In genomic region chrX:70979136-70979762, GRCh38 we compare ENCODE assay signal across 9 cellular contexts. TPM values are rescaled to one million over a fixed set of nuclear protein-coding genes. Genes with fewer than 3 reads are reported as not detected.
A peak's percentile ranks its signal among the peaks of the same experiment; 100 is the strongest.
DNase-seq lines count a peak whose midpoint lies in the region; ATAC-seq and TF ChIP-seq lines count a peak whose summit lies in the region.
"Had no signal": no experiment of that assay in that cellular context is flagged by ENCODE, and none has a peak within 500 bp of the region (broad histone marks: within the 10 kb centered on the region; RNA-seq: fewer than 3 reads in every experiment).

No MANE protein-coding gene starts in this region.

- H3K4me1 Mint-ChIP-seq in T-helper 2 cell treated with Interferon-gamma antibody and Interleukin-4, amounts not matched to agents 5 μg/mL and 100 μg/mL, for 36 hours (ENCODE audit: low read depth), result peaks cover 2% of the 10 kb centered on the region
- H3K4me1 Mint-ChIP-seq in mesothelial cell of epicardium, result no peaks in the 10 kb centered on the region

- H3K4me3 ChIP-seq in AG09309 (ENCODE audit: control insufficient read depth, low read depth, low read length), result no peak overlapping the region

- no peak overlapping the region for H3K27ac Mint-ChIP-seq in T-helper 2 cell treated with Interferon-gamma antibody and Interleukin-4, amounts not matched to agents 5 μg/mL and 100 μg/mL, for 36 hours
- H3K27ac Mint-ChIP-seq in mesothelial cell of epicardium, result no peak overlapping the region

- ATAC-seq in GM18870 (IDR thresholded peaks at IDR 0.05; ENCODE audit: unreplicated experiment), result no peak
- ATAC-seq: naive thymus-derived CD4-positive, alpha-beta T cell had no signal

- TF ChIP-seq CTCF in AG09309 (IDR thresholded peaks at IDR 0.05; ENCODE audit: control insufficient read depth, insufficient read depth, low read depth, low read length, missing control alignments), result peak; percentile 60
- peak; percentile 71 for TF ChIP-seq CTCF in VCaP (conservative IDR thresholded peaks at IDR 0.05)
- no peak for TF ChIP-seq CTCF in mesothelial cell of epicardium (IDR thresholded peaks at IDR 0.05; ENCODE audit: unreplicated experiment)

- H3K4me3 Mint-ChIP-seq in T-helper 2 cell treated with Interferon-gamma antibody and Interleukin-4, amounts not matched to agents 5 μg/mL and 100 μg/mL, for 36 hours, result no peak overlapping the region
- no peak overlapping the region for H3K4me3 Mint-ChIP-seq in mesothelial cell of epicardium
- H3K4me3 Mint-ChIP-seq: naive thymus-derived CD4-positive, alpha-beta T cell had no signal

- H3K36me3 Mint-ChIP-seq in T-helper 2 cell treated with Interferon-gamma antibody and Interleukin-4, amounts not matched to agents 5 μg/mL and 100 μg/mL, for 36 hours (ENCODE audit: low read depth), result no peaks in the 10 kb centered on the region
- H3K36me3 Mint-ChIP-seq in mesothelial cell of epicardium, result no peaks in the 10 kb centered on the region
- H3K36me3 Mint-ChIP-seq: naive thymus-derived CD4-positive, alpha-beta T cell had no signal

- H3K9me3 Mint-ChIP-seq in T-helper 2 cell treated with Interferon-gamma antibody and Interleukin-4, amounts not matched to agents 5 μg/mL and 100 μg/mL, for 36 hours, result no peaks in the 10 kb centered on the region
- peaks cover 6% of the 10 kb centered on the region for H3K9me3 Mint-ChIP-seq in mesothelial cell of epicardium
- H3K9me3 Mint-ChIP-seq: naive thymus-derived CD4-positive, alpha-beta T cell had no signal

- H3K27ac ChIP-seq in VCaP, result no peak overlapping the region

- DNase-seq in AG09309 (ENCODE audit: low read depth) (peak; percentile 5), H4 (ENCODE audit: low spot score) (peak; percentile 48), islet precursor cell (peak; percentile 60), epidermal melanocyte (ENCODE audit: insufficient read length, low spot score) (no peak), mesothelial cell of epicardium (ENCODE audit: low spot score in 2 of 2, unreplicated experiment in 2 of 2) (no peak)
- DNase-seq in T-helper 2 cell treated with Interferon-gamma antibody and Interleukin-4, amounts not matched to agents 5 μg/mL and 100 μg/mL, for 36 hours (ENCODE audit: low spot score), result no peak
- DNase-seq: naive thymus-derived CD4-positive, alpha-beta T cell had no signal

- peaks cover 3% of the 10 kb centered on the region for H3K27me3 Mint-ChIP-seq in T-helper 2 cell treated with Interferon-gamma antibody and Interleukin-4, amounts not matched to agents 5 μg/mL and 100 μg/mL, for 36 hours (ENCODE audit: low read depth)
- H3K27me3 Mint-ChIP-seq in mesothelial cell of epicardium (ENCODE audit: low read depth), result no peaks in the 10 kb centered on the region
- H3K27me3 Mint-ChIP-seq: naive thymus-derived CD4-positive, alpha-beta T cell had no signal

RNA-seq across cellular contexts. Expression of gene SLC7A3, which starts 48.4 kb away (rescaled TPM):
- total RNA-seq in H4 (2014; rRNA removed; shearing (Covaris generic)), result not detected in 2 replicates
- total RNA-seq in mesothelial cell of epicardium, result 4.6 to 5.2 TPM (median 4.6 TPM) in 3 replicates
- total RNA-seq: naive thymus-derived CD4-positive, alpha-beta T cell had no signal

Comparison
In these comparisons a context has a peak if more than half of its experiments do, and no peak if none do; other contexts are left out.
1. DNase-seq: peak in AG09309 (single experiment), H4 (single experiment) and islet precursor cell (single experiment); none in T-helper 2 cell treated with Interferon-gamma antibody and Interleukin-4, amounts not matched to agents 5 μg/mL and 100 μg/mL, for 36 hours (single experiment), epidermal melanocyte (single experiment) and mesothelial cell of epicardium (0 of 2).